In genomic region chr19:14689598-14690503, GRCh38 we compare ENCODE assay signal across 8 cellular contexts. TPM values are rescaled to one million over a fixed set of nuclear protein-coding genes. Genes with fewer than 3 reads are reported as not detected.
DNase-seq lines count a peak whose midpoint lies in the region; ATAC-seq and TF ChIP-seq lines count a peak whose summit lies in the region.

TSS of gene ZNF333 (plus strand) at chr19:14690048. CDS start at chr19:14693492, 3,444 bp downstream.

- CTCF ChIA-PET in BJ (lab: Yijun Ruan, JAX) = interaction anchor here (2.1 to 3.3 kb wide), 2 partner anchors 9 to 116 kb away, joined by 4 to 28 read pairs; no protein-coding TSS in a partner anchor

- peak within 1 kb of the TSS; percentile 99 for H3K27ac Mint-ChIP-seq in activated CD4-positive, alpha-beta T cell treated with anti-CD3 and anti-CD28 coated beads, Interleukin-2, amount 10 ng/mL, durations not matched to agents 24 days and 14 days

- H3K27me3 Mint-ChIP-seq in activated CD4-positive, alpha-beta T cell treated with anti-CD3 and anti-CD28 coated beads, Interleukin-2, amount 10 ng/mL, durations not matched to agents 24 days and 14 days = no peaks in the 10 kb centered on the region

- intact Hi-C loops in activated CD4-positive, alpha-beta T cell treated with anti-CD3 and anti-CD28 coated beads, Interleukin-2, amount 10 ng/mL, durations not matched to agents 24 days and 14 days (cut with micrococcal nuclease) = loop anchor here (1.0 kb wide), 1 partner anchor 118 kb away; the partner anchor contains the start of gene NDUFB7

- peak within 1 kb of the TSS; percentile 89 to 94 for H3K27ac ChIP-seq in coronary artery

- POLR2A ChIA-PET in BJ (lab: Charles Lee) = interaction anchor here (0.6 kb wide), 2 partner anchors 25 to 83 kb away, joined by 3 to 20 read pairs; no protein-coding TSS in a partner anchor

- TF ChIP-seq CTCF in BJ (IDR thresholded peaks at IDR 0.05; ENCODE audit: insufficient read depth, low read depth, low read length) = no peak
- TF ChIP-seq CTCF in coronary artery (IDR thresholded peaks at IDR 0.05) = no peak

- H3K4me3 Mint-ChIP-seq in activated CD4-positive, alpha-beta T cell treated with anti-CD3 and anti-CD28 coated beads, Interleukin-2, amount 10 ng/mL, durations not matched to agents 24 days and 14 days = peak within 1 kb of the TSS; percentile 98

- DNase-seq in BJ (ENCODE audit: low read depth) (peak; percentile 20), GM19240 (ENCODE audit: insufficient read length, low spot score) (peak; percentile 78), NCI-H524 treated with DMSO at 0.1 percent for 48 hours (lab: John Stamatoyannopoulos, UW) (peak; percentile 56), coronary artery (ENCODE audit: low spot score) (peak; percentile 94), left kidney (ENCODE audit: low read depth, low spot score) (peak; percentile 96)
- DNase-seq in activated CD4-positive, alpha-beta T cell treated with anti-CD3 and anti-CD28 coated beads, Interleukin-2, amount 10 ng/mL, durations not matched to agents 24 days and 14 days = peak; percentile 99
- peak; percentile 98 for DNase-seq in stimulated activated CD4-positive, alpha-beta T cell treated with anti-CD3 and anti-CD28 coated beads, Interleukin-1b, Interleukin-23, amount 100 ng/mL, for 48 hours

- H3K27me3 ChIP-seq in BJ (ENCODE audit: control insufficient read depth, insufficient read depth, low read length) = no peaks in the 10 kb centered on the region

- no peaks in the 10 kb centered on the region for H3K9me3 Mint-ChIP-seq in activated CD4-positive, alpha-beta T cell treated with anti-CD3 and anti-CD28 coated beads, Interleukin-2, amount 10 ng/mL, durations not matched to agents 24 days and 14 days

- H3K36me3 ChIP-seq in BJ (ENCODE audit: control insufficient read depth, insufficient read depth, low read length) = peaks cover 3% of the 10 kb centered on the region

- peaks cover 14% of the 10 kb centered on the region for H3K4me1 Mint-ChIP-seq in activated CD4-positive, alpha-beta T cell treated with anti-CD3 and anti-CD28 coated beads, Interleukin-2, amount 10 ng/mL, durations not matched to agents 24 days and 14 days

- ATAC-seq in HG03457 (IDR thresholded peaks at IDR 0.05; ENCODE audit: unreplicated experiment) = peak; percentile 67

- peak within 1 kb of the TSS; percentile 66 for H3K4me3 ChIP-seq in BJ (ENCODE audit: low read depth, low read length)
- peak within 1 kb of the TSS; percentile 87 for H3K4me3 ChIP-seq in coronary artery

- peaks cover 2% of the 10 kb centered on the region for H3K36me3 Mint-ChIP-seq in activated CD4-positive, alpha-beta T cell treated with anti-CD3 and anti-CD28 coated beads, Interleukin-2, amount 10 ng/mL, durations not matched to agents 24 days and 14 days (ENCODE audit: low read depth)

RNA-seq across cellular contexts. Expression of gene ZNF333, which starts in this region (rescaled TPM):
- polyA plus RNA-seq in BJ (2011; rRNA removed) = 12.2 and 16.4 TPM in 2 replicates
- 14.9 and 16.6 TPM in 2 replicates for polyA minus RNA-seq in BJ (2011; rRNA and poly(A)+ RNA removed)
- total RNA-seq in activated CD4-positive, alpha-beta T cell treated with anti-CD3 and anti-CD28 coated beads, Interleukin-2, amount 10 ng/mL, durations not matched to agents 24 days and 14 days = 15.0 and 15.3 TPM in 2 replicates

Comparison
In these comparisons a context has a peak if more than half of its experiments do, and no peak if none do; other contexts are left out.
1. Peak in every context shown above with its lines: DNase-seq, ATAC-seq, H3K4me3 ChIP-seq and H3K27ac ChIP-seq.
2. DNase-seq: peak in every context shown above with its lines; median percentile 99 in activated CD4-positive, alpha-beta T cell treated with anti-CD3 and anti-CD28 coated beads, Interleukin-2, amount 10 ng/mL, durations not matched to agents 24 days and 14 days; 98 in stimulated activated CD4-positive, alpha-beta T cell treated with anti-CD3 and anti-CD28 coated beads, Interleukin-1b, Interleukin-23, amount 100 ng/mL, for 48 hours; 96 in left kidney; 94 in coronary artery; 78 in GM19240; 56 in NCI-H524 treated with DMSO at 0.1 percent for 48 hours; 20 in BJ.